ENCODE assay signal across 8 cellular contexts in the genomic region with DNA sequence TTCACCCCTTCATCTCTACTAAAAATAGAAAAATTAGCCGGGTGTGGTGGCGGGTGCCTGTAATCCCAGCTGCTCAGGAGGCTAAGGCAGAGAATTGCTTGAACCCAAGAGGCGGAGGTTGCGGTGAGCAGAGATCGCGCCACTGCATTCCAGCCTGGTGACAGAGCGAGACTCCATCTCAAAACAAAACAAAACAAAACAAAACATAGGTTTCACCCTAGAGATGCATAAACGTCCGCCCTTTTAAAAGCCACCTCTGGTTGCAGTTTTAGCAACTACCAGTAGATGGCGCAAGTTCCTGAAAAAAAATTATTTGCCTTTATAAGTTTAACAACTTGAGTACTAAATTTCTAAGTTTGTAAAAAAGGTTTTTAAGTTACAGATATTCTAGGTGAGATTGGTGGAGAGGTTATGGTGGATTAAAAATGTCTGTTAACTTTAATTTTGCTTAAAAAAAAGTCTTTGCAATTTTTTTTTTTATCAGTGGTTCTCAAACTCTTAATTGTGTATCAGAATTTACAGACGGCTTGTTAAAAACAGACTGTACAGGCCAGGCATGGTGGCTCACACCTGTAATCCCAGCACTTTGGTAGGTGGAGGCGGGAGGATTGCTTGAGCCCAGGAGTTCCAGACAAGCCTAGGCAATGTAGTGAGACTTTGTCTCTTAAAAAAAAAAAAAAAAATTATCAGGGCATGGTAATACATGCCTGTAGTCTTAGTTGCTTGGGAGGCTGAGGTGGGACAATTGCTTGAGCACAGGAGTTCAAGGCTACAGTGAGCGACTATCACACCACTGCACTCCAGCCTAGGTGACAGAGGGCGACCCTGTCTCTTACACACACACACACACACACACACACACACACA. TPM values are rescaled to one million over a fixed set of nuclear protein-coding genes. Genes with fewer than 3 reads are reported as not detected.
DNase-seq lines count a peak whose midpoint lies in the region; ATAC-seq and TF ChIP-seq lines count a peak whose summit lies in the region.

No MANE protein-coding gene starts in this region.

- H3K27me3 Mint-ChIP-seq in activated B cell treated with CpG ODN at 0.5 μM for 24 hours (no peaks in the 10 kb centered on the region), mesothelial cell of epicardium (ENCODE audit: low read depth) (no peaks in the 10 kb centered on the region), type B pancreatic cell (no peaks in the 10 kb centered on the region)

- H2AFZ ChIP-seq in ACC112 (ENCODE audit: low read length, unreplicated experiment), result no peak overlapping the region

- POLR2A ChIA-PET in activated B cell treated with CpG ODN at 0.5 μM for 24 hours (lab: Charles Lee), result no interaction called here

- peaks cover under 1% of the 10 kb centered on the region; the same call in 1 of the 2 replicates for H3K36me3 ChIP-seq in ACC112 (ENCODE audit: insufficient read depth, low read length)

- H3K27ac Mint-ChIP-seq in activated B cell treated with CpG ODN at 0.5 μM for 24 hours (no peak overlapping the region), mesothelial cell of epicardium (peak overlapping the region; percentile 66), type B pancreatic cell (peak overlapping the region; percentile 49)

- no peaks in the 10 kb centered on the region for H3K27me3 ChIP-seq in ACC112 (ENCODE audit: insufficient read depth, low read length)

- no peaks in the 10 kb centered on the region for H3K4me1 ChIP-seq in ACC112 (ENCODE audit: control insufficient read depth, insufficient read depth, low read length, unreplicated experiment)

- TF ChIP-seq CTCF in GM10266 (IDR thresholded peaks at IDR 0.05; ENCODE audit: control insufficient read depth, insufficient read depth, low read depth, missing control alignments) (peak; percentile 79), activated B cell treated with CpG ODN at 0.5 μM for 24 hours (IDR thresholded peaks at IDR 0.05) (no peak), mesothelial cell of epicardium (IDR thresholded peaks at IDR 0.05; ENCODE audit: unreplicated experiment) (peak; percentile 94), type B pancreatic cell (conservative IDR thresholded peaks at IDR 0.05) (peak; percentile 93)

- H3K36me3 Mint-ChIP-seq in activated B cell treated with CpG ODN at 0.5 μM for 24 hours (ENCODE audit: low read depth), result peaks cover 34% of the 10 kb centered on the region
- peaks cover 22% of the 10 kb centered on the region for H3K36me3 Mint-ChIP-seq in mesothelial cell of epicardium
- H3K36me3 Mint-ChIP-seq in type B pancreatic cell, result peaks cover 31% of the 10 kb centered on the region

- peak overlapping the region; percentile 47; the same call in 1 of the 2 replicates for H3K27ac ChIP-seq in ACC112 (ENCODE audit: low read depth, low read length)

- H3K4me1 Mint-ChIP-seq in activated B cell treated with CpG ODN at 0.5 μM for 24 hours, result peaks cover 5% of the 10 kb centered on the region
- peaks cover 2% of the 10 kb centered on the region for H3K4me1 Mint-ChIP-seq in mesothelial cell of epicardium
- H3K4me1 Mint-ChIP-seq in type B pancreatic cell (ENCODE audit: unreplicated experiment), result no peaks in the 10 kb centered on the region

- peak; percentile 50 for DNase-seq in GM10266 (ENCODE audit: extremely low spot score)
- peak; percentile 0 for DNase-seq in NCI-H1092 (lab: John Stamatoyannopoulos, UW)
- no peak for DNase-seq in activated B cell treated with CpG ODN at 0.5 μM for 24 hours
- DNase-seq in dermis microvascular lymphatic vessel endothelial cell (ENCODE audit: low read depth in 2 of 2), result peak; percentile 38 to 66
- peak in 1 of 2 experiments; percentile 48 for DNase-seq in mesothelial cell of epicardium (ENCODE audit: low spot score in 2 of 2, unreplicated experiment in 2 of 2)
- DNase-seq in type B pancreatic cell (ENCODE audit: extremely low spot score, unreplicated experiment), result no peak
- no peak for DNase-seq in cerebellar nuclear complex (lab: John Stamatoyannopoulos, UW)

- intact Hi-C loops in activated B cell treated with CpG ODN at 0.5 μM for 24 hours (cut with micrococcal nuclease), result loop anchor here (1.0 to 5.0 kb wide), 6 partner anchors 278 to 757 kb away; no protein-coding TSS in a partner anchor

- H3K4me3 Mint-ChIP-seq in activated B cell treated with CpG ODN at 0.5 μM for 24 hours (peak overlapping the region; percentile 15), mesothelial cell of epicardium (no peak overlapping the region), type B pancreatic cell (no peak overlapping the region)

- no peaks in the 10 kb centered on the region for H3K79me2 ChIP-seq in ACC112 (ENCODE audit: control insufficient read depth, insufficient read depth, low read length, unreplicated experiment)

- H3K9me3 Mint-ChIP-seq in activated B cell treated with CpG ODN at 0.5 μM for 24 hours, result no peaks in the 10 kb centered on the region
- H3K9me3 Mint-ChIP-seq in mesothelial cell of epicardium, result no peaks in the 10 kb centered on the region
- H3K9me3 Mint-ChIP-seq in type B pancreatic cell, result no peaks in the 10 kb centered on the region

- CTCF ChIA-PET in activated B cell treated with CpG ODN at 0.5 μM for 24 hours (lab: Charles Lee), result interaction anchor here (0.6 to 2.4 kb wide), 3 partner anchors 280 to 760 kb away, joined by 3 to 9 read pairs (median 4); no protein-coding TSS in a partner anchor

- no peak for ATAC-seq in activated B cell treated with CpG ODN at 0.5 μM for 24 hours (ENCODE audit: low read depth)

- H3K4me3 ChIP-seq in ACC112 (ENCODE audit: low read depth, low read length), result no peak overlapping the region

RNA-seq across cellular contexts. Expression of gene NAA16, which starts 42.1 kb away (rescaled TPM):
- total RNA-seq in activated B cell treated with CpG ODN at 0.5 μM for 24 hours (18.5 and 21.4 TPM in 2 replicates), dermis microvascular lymphatic vessel endothelial cell (4.4 and 4.7 TPM in 2 replicates), mesothelial cell of epicardium (36.2 to 40.0 TPM (median 37.6 TPM) in 3 replicates), type B pancreatic cell (ENCODE audit: low replicate concordance) (19.0 and 44.6 TPM in 2 replicates)

Comparison
In these comparisons a context has a peak if more than half of its experiments do, and no peak if none do; other contexts are left out.
1. DNase-seq: peak in GM10266 (single experiment), NCI-H1092 (single experiment) and dermis microvascular lymphatic vessel endothelial cell (2 of 2); none in activated B cell treated with CpG ODN at 0.5 μM for 24 hours (single experiment), type B pancreatic cell (single experiment) and cerebellar nuclear complex (0 of 2).